ENCODE assay signal across 10 cellular contexts in the genomic region with DNA sequence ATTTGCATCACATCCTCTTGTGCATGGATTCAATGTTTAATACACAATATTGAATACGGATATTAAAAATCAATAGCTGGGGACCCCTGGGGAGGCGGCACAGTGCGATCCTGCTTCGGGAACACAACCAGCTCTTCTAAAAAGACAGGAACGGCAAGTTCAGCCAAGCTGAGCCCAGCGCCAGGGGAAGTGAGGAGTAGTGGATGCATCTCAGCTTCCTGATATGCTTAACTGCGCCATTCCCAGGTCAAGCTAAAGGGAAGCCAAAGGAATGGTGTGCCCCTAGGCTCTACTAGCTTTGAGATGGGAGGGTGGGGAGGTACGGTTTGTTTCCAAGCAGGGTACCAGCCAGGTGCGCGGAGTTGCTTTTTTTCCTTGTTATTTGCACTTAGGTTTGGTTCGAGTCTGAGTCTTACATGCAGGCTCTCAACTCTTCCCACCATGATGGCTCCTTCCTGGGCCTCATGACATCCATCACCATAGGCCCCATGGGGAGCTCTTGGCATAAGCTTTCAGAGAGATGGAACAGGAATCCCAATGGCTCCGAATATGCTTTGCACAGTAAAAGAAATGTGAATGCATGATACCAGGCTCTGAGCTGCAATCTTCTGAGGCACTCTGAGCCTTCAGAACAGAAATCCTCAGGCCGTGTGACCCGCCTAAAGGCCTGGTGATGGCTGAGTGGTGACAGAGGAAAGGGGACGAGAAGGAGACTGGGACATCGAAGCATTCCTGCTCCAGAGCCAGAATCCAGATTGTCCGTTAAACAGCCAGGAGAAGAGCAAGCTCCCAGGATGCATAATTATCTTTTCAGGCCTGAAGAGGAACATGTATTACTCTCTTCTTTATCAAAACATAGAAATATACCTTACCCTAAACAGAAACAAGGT. TPM values are rescaled to one million over a fixed set of nuclear protein-coding genes. Genes with fewer than 3 reads are reported as not detected.
DNase-seq lines count a peak whose midpoint lies in the region; ATAC-seq and TF ChIP-seq lines count a peak whose summit lies in the region.
"Had no signal": no experiment of that assay in that cellular context is flagged by ENCODE, and none has a peak within 500 bp of the region (broad histone marks: within the 10 kb centered on the region; RNA-seq: fewer than 3 reads in every experiment).

No MANE protein-coding gene starts in this region.

- H3K56ac ChIP-seq in IMR-90 (ENCODE audit: extremely low read depth, insufficient read depth, low read length), result no peak overlapping the region

- H3K18ac ChIP-seq in IMR-90 (ENCODE audit: low read depth, low read length), result no peak overlapping the region

- H3K27me3 Mint-ChIP-seq in CD14-positive monocyte (ENCODE audit: low read depth in 3 of 3) (peaks cover 12 to 83% (median 28%) of the 10 kb centered on the region in 3 donors), endodermal cell (ENCODE audit: insufficient read depth) (peaks cover 83% of the 10 kb centered on the region), neural crest cell (ENCODE audit: low read depth) (peaks cover 34% of the 10 kb centered on the region)

- TF ChIP-seq CTCF in CD14-positive monocyte (IDR thresholded peaks at IDR 0.05) (no peak), IMR-90 (conservative IDR thresholded peaks at IDR 0.05; ENCODE audit: low read depth, low read length) (no peak), endodermal cell (conservative IDR thresholded peaks at IDR 0.05) (no peak), neural crest cell (conservative IDR thresholded peaks at IDR 0.05) (no peak)

- H3K14ac ChIP-seq in IMR-90 (replicated peaks; ENCODE audit: low read depth, low read length), result no peak overlapping the region

- H3K36me3 Mint-ChIP-seq in CD14-positive monocyte, result no peaks in the 10 kb centered on the region
- H3K36me3 Mint-ChIP-seq in endodermal cell (ENCODE audit: low read depth), result no peaks in the 10 kb centered on the region
- no peaks in the 10 kb centered on the region for H3K36me3 Mint-ChIP-seq in neural crest cell (ENCODE audit: low read depth)

- H3K27ac Mint-ChIP-seq in CD14-positive monocyte (peak overlapping the region in 2 of 7 donors; percentile 42 to 62), endodermal cell (no peak overlapping the region), neural crest cell (ENCODE audit: unreplicated experiment) (no peak overlapping the region)

- no peak for TF ChIP-seq POLR2A in IMR-90 (IDR thresholded peaks at IDR 0.05; ENCODE audit: low read depth, low read length)

- H2AK9ac ChIP-seq in IMR-90 (replicated peaks; ENCODE audit: low read depth, low read length, poor library complexity), result peak overlapping the region; percentile 5

- H4K5ac ChIP-seq in IMR-90 (ENCODE audit: low read depth, low read length), result no peak overlapping the region

- in situ Hi-C loops in IMR-90 (cut with MboI; ENCODE audit: low sequenced_read_pairs), result no loop called here

- H3K4me1 ChIP-seq in IMR-90 (ENCODE audit: control insufficient read depth, insufficient read depth, low read length) (no peaks in the 10 kb centered on the region; the same call in 1 of the 2 replicates), endodermal cell (ENCODE audit: control insufficient read depth, insufficient read depth, low read length) (no peaks in the 10 kb centered on the region)

- no peaks in the 10 kb centered on the region for H4K20me1 ChIP-seq in IMR-90 (ENCODE audit: insufficient read depth, low read length)

- 53% methylated on average over 8 of the region's 17 CpGs; no CpG with 5 or more reads in 1 of the 2 experiments for WGBS in IMR-90 (ENCODE audit: extremely low coverage in 2 of 2, insufficient read length in 1 of 2), 2 experiments
- 47 to 50% methylated on average over 6 to 17 of the region's 17 CpGs for WGBS in endodermal cell (ENCODE audit: insufficient coverage in 1 of 2, insufficient read length in 1 of 2), 2 experiments

- no peaks in the 10 kb centered on the region for H3K36me3 ChIP-seq in IMR-90 (ENCODE audit: control insufficient read depth, insufficient read depth, low read length)
- H3K36me3 ChIP-seq in endodermal cell (ENCODE audit: control insufficient read depth, insufficient read depth, low read length), result no peaks in the 10 kb centered on the region

- no peaks in the 10 kb centered on the region for H3K9me1 ChIP-seq in IMR-90 (ENCODE audit: insufficient read depth, low read length)

- H3K27ac ChIP-seq in IMR-90 (ENCODE audit: insufficient read depth, low read length) (no peak overlapping the region), endodermal cell (ENCODE audit: low read depth, low read length) (no peak overlapping the region)
- H3K27ac ChIP-seq: PC-9 had no signal

- intact Hi-C loops in CD14-positive monocyte (cut with micrococcal nuclease) (loop anchor here in 1 of 2 donors (5.0 kb wide), 1 partner anchor 52 kb away; a partner anchor contains a TSS), IMR-90 (cut with micrococcal nuclease) (loop anchor here (5.0 to 10.0 kb wide), 2 partner anchors 52 to 415 kb away; a partner anchor contains a TSS)

- H2BK120ac ChIP-seq in IMR-90 (ENCODE audit: low read depth, low read length), result no peak overlapping the region

- H2BK15ac ChIP-seq in IMR-90 (ENCODE audit: low read depth, low read length), result no peak overlapping the region

- H2AK5ac ChIP-seq in IMR-90 (ENCODE audit: low read depth, low read length), result no peak overlapping the region

- H3K4me3 ChIP-seq in IMR-90 (ENCODE audit: insufficient read depth, low read depth, low read length) (no peak overlapping the region), endodermal cell (ENCODE audit: low read length) (no peak overlapping the region)
- H3K4me3 ChIP-seq: PC-9 had no signal

- no peak overlapping the region for H2AFZ ChIP-seq in IMR-90 (replicated peaks; ENCODE audit: low read length, poor library complexity)
- H2AFZ ChIP-seq: PC-9 had no signal

- no TSS peak for BruUV-seq in IMR-90 (replicated peaks; lab: Mats Ljungman, UMichigan)

- H3K4me3 Mint-ChIP-seq in CD14-positive monocyte (peak overlapping the region; percentile 71 to 83), endodermal cell (peak overlapping the region; percentile 38), neural crest cell (peak overlapping the region; percentile 72)

- no peak overlapping the region for H3K4ac ChIP-seq in IMR-90 (ENCODE audit: low read depth, low read length)

- H3K9me3 ChIP-seq in IMR-90 (ENCODE audit: control insufficient read depth, insufficient read depth, low read length), result no peaks in the 10 kb centered on the region; the same call in 1 of the 2 replicates
- no peaks in the 10 kb centered on the region for H3K9me3 ChIP-seq in endodermal cell (ENCODE audit: control insufficient read depth, low read length)

- POLR2A ChIA-PET in IMR-90 (lab: Charles Lee; ENCODE audit: unreplicated experiment), result no interaction called here

- H3K4me1 Mint-ChIP-seq in CD14-positive monocyte (peaks cover 61% of the 10 kb centered on the region), endodermal cell (peaks cover 28% of the 10 kb centered on the region), neural crest cell (peaks cover 43% of the 10 kb centered on the region)

- no peak overlapping the region for H4K91ac ChIP-seq in IMR-90 (ENCODE audit: insufficient read depth, low read depth, low read length)

- TF ChIP-seq RAD21 in IMR-90 (IDR thresholded peaks at IDR 0.05; ENCODE audit: low read length), result no peak

- no peak for ATAC-seq in IMR-90 (ENCODE audit: low read depth)
- ATAC-seq in GM18858 (IDR thresholded peaks at IDR 0.05; ENCODE audit: unreplicated experiment), result no peak
- ATAC-seq in GM19467 (IDR thresholded peaks at IDR 0.05; ENCODE audit: unreplicated experiment), result no peak

- H3K9me3 Mint-ChIP-seq in CD14-positive monocyte, result peaks cover 0 to 24% (median 9%) of the 10 kb centered on the region in 7 donors
- peaks cover 3% of the 10 kb centered on the region for H3K9me3 Mint-ChIP-seq in endodermal cell
- no peaks in the 10 kb centered on the region for H3K9me3 Mint-ChIP-seq in neural crest cell

- CTCF ChIA-PET in IMR-90 (lab: Yijun Ruan, JAX), result interaction anchor here (1.0 kb wide), 1 partner anchor 20 kb away, joined by 4 read pairs; no protein-coding TSS in a partner anchor

- no peaks in the 10 kb centered on the region for H3K79me1 ChIP-seq in IMR-90 (ENCODE audit: low read depth in 1 of 2, low read length in 2 of 2)

- no peak overlapping the region for H3K4me2 ChIP-seq in IMR-90 (ENCODE audit: low read depth, low read length)
- H3K4me2 ChIP-seq: PC-9 had no signal

- dilution Hi-C loops in IMR-90 (cut with HindIII; ENCODE audit: low sequenced_read_pairs, unreplicated experiment), result no loop called here

- H2BK20ac ChIP-seq in IMR-90 (ENCODE audit: low read depth, low read length), result no peak overlapping the region

- no peak for DNase-seq in CD14-positive monocyte (ENCODE audit: low spot score)
- no peak for DNase-seq in IMR-90
- peak; percentile 62 for DNase-seq in endodermal cell
- DNase-seq in neural crest cell (ENCODE audit: low read depth, low spot score), result no peak
- no peak for DNase-seq in effector CD8-positive, alpha-beta T cell (lab: John Stamatoyannopoulos, UW)
- no peak for DNase-seq in DMS 273 treated with DMSO at 0.1 percent for 48 hours (lab: John Stamatoyannopoulos, UW)
- DNase-seq: DMS79 treated with DMSO at 0.1 percent for 48 hours, PC-9 had no signal

- no peak overlapping the region for H2BK5ac ChIP-seq in IMR-90 (ENCODE audit: low read depth, low read length, poor library complexity, severe bottlenecking)

- H4K8ac ChIP-seq in IMR-90 (ENCODE audit: low read depth in 2 of 2, low read length in 2 of 2), result no peak overlapping the region

- H3K23ac ChIP-seq in IMR-90 (ENCODE audit: low read depth, low read length), result no peak overlapping the region

- H3K9ac ChIP-seq in IMR-90 (ENCODE audit: low read depth, low read length), result no peak overlapping the region
- H3K9ac ChIP-seq in endodermal cell (ENCODE audit: extremely low read depth, low read length, poor library complexity, severe bottlenecking), result no peak overlapping the region

- H3K27me3 ChIP-seq in IMR-90 (ENCODE audit: control insufficient read depth, insufficient read depth, low read length), result peaks cover 26% of the 10 kb centered on the region; the same call in 1 of the 2 replicates
- peaks cover 60% of the 10 kb centered on the region for H3K27me3 ChIP-seq in endodermal cell (ENCODE audit: control insufficient read depth, insufficient read depth, low read length, poor library complexity, severe bottlenecking)

RNA-seq across cellular contexts. Expression of a gene that starts 51.8 kb away (rescaled TPM):
- polyA plus RNA-seq in CD14-positive monocyte, result 1 to 10 TPM; 1.1 to 2.6 TPM
- total RNA-seq in IMR-90 (2012; rRNA removed), result 7.5 and 8.9 TPM in 2 replicates
- 7.9 and 9.0 TPM in 2 replicates for polyA plus RNA-seq in IMR-90 (2012; rRNA removed)
- polyA plus RNA-seq in IMR-90 (2012; cell fraction: cytosol; rRNA removed), result 5.3 and 6.2 TPM in 2 replicates
- 7.8 and 17.4 TPM in 2 replicates for polyA plus RNA-seq in IMR-90 (2012; cell fraction: nucleus; rRNA removed; ENCODE audit: low replicate concordance)
- total RNA-seq in endodermal cell, result 10 to 100 TPM; 31.3 to 37.9 TPM
- 31.8 TPM for polyA plus RNA-seq in endodermal cell (2013, experiment 1 of 2)
- polyA plus RNA-seq in endodermal cell (2013, experiment 2 of 2), result 30.2 TPM
- total RNA-seq in neural crest cell, result 33.2 and 41.1 TPM in 2 replicates
